Comparison of ENCODE assay signal across 8 cellular contexts in genomic region chr11:68841718-68842426, GRCh38. TPM values are rescaled to one million over a fixed set of nuclear protein-coding genes. Genes with fewer than 3 reads are reported as not detected.
DNase-seq lines count a peak whose midpoint lies in the region; ATAC-seq and TF ChIP-seq lines count a peak whose summit lies in the region.

Gene CPT1A, minus strand, starts transcription at chr11:68841916. Its CDS starts 26,442 bp downstream, at chr11:68815474.

- H3K27ac ChIP-seq in caudate nucleus (ENCODE audit: low read depth, low read length) = peak within 1 kb of the TSS; percentile 95

- TF ChIP-seq CTCF in AG10803 (conservative IDR thresholded peaks at IDR 0.05; ENCODE audit: low read length) (no peak), WTC11 (IDR thresholded peaks at IDR 0.05) (no peak)

- H3K36me3 Mint-ChIP-seq in WTC11 (no peaks in the 10 kb centered on the region), immature natural killer cell (no peaks in the 10 kb centered on the region)

- ATAC-seq in GM21390 (IDR thresholded peaks at IDR 0.05; ENCODE audit: unreplicated experiment) (peak; percentile 42), WTC11 (peak; percentile 44), HG02678 (IDR thresholded peaks at IDR 0.05; ENCODE audit: unreplicated experiment) (no peak)

- POLR2A ChIA-PET in WTC11 (lab: Charles Lee) = no interaction called here

- no peak within 1 kb of the TSS for H3K27ac Mint-ChIP-seq in WTC11
- peak within 1 kb of the TSS; percentile 81 to 97 (median 94) for H3K27ac Mint-ChIP-seq in immature natural killer cell

- peaks cover 70% of the 10 kb centered on the region for H3K27me3 Mint-ChIP-seq in WTC11 (ENCODE audit: low read depth)
- H3K27me3 Mint-ChIP-seq in immature natural killer cell (ENCODE audit: low read depth in 3 of 3) = peaks cover 16 to 39% (median 20%) of the 10 kb centered on the region in 3 donors

- DNase-seq in AG10803 (ENCODE audit: low read depth) = peak; percentile 73
- peak; percentile 45 for DNase-seq in NCI-H1417 treated with DMSO at 0.1 percent for 48 hours (lab: John Stamatoyannopoulos, UW)
- peak; percentile 68 for DNase-seq in WTC11 (ENCODE audit: low spot score)
- peak in 21 of 61 donors; percentile 6 to 62 (median 30) for DNase-seq in caudate nucleus (lab: John Stamatoyannopoulos, UW)
- DNase-seq in immature natural killer cell = peak; percentile 73 to 75 (median 74)
- peak; percentile 65 for DNase-seq in stimulated activated CD4-positive, alpha-beta T cell treated with anti-CD3 and anti-CD28 coated beads, Interleukin-12 subunit alpha, Interleukin-12 subunit beta, amount 100 ng/mL, for 4 hours

- H3K9me3 Mint-ChIP-seq in WTC11 (no peaks in the 10 kb centered on the region), immature natural killer cell (no peaks in the 10 kb centered on the region)

- H3K4me3 ChIP-seq in AG10803 (ENCODE audit: low read length) = peak within 1 kb of the TSS; percentile 78

- H3K4me1 Mint-ChIP-seq in WTC11 (peaks cover 41% of the 10 kb centered on the region), immature natural killer cell (peaks cover 58 to 65% of the 10 kb centered on the region in 2 donors)

- H3K4me3 Mint-ChIP-seq in WTC11 = peak within 1 kb of the TSS; percentile 71
- H3K4me3 Mint-ChIP-seq in immature natural killer cell = peak within 1 kb of the TSS; percentile 94 to 99 (median 96)

- CTCF ChIA-PET in WTC11 (lab: Charles Lee) = interaction anchor here (0.6 to 3.2 kb wide), 2 partner anchors 39 to 44 kb away, joined by 5 to 21 read pairs; no protein-coding TSS in a partner anchor

TF ChIP-seq in WTC11, 78 proteins besides CTCF, POLR2A, EP300 and RAD21:
- TF ChIP-seq NR1H2 (CRISPR knock-in tag; IDR thresholded peaks at IDR 0.05) (no peak), ZNF121 (CRISPR knock-in tag; IDR thresholded peaks at IDR 0.05) (peak; percentile 96), RELA (CRISPR knock-in tag; IDR thresholded peaks at IDR 0.05; ENCODE audit: borderline replicate concordance) (no peak)
- TF ChIP-seq, protein P1, sequence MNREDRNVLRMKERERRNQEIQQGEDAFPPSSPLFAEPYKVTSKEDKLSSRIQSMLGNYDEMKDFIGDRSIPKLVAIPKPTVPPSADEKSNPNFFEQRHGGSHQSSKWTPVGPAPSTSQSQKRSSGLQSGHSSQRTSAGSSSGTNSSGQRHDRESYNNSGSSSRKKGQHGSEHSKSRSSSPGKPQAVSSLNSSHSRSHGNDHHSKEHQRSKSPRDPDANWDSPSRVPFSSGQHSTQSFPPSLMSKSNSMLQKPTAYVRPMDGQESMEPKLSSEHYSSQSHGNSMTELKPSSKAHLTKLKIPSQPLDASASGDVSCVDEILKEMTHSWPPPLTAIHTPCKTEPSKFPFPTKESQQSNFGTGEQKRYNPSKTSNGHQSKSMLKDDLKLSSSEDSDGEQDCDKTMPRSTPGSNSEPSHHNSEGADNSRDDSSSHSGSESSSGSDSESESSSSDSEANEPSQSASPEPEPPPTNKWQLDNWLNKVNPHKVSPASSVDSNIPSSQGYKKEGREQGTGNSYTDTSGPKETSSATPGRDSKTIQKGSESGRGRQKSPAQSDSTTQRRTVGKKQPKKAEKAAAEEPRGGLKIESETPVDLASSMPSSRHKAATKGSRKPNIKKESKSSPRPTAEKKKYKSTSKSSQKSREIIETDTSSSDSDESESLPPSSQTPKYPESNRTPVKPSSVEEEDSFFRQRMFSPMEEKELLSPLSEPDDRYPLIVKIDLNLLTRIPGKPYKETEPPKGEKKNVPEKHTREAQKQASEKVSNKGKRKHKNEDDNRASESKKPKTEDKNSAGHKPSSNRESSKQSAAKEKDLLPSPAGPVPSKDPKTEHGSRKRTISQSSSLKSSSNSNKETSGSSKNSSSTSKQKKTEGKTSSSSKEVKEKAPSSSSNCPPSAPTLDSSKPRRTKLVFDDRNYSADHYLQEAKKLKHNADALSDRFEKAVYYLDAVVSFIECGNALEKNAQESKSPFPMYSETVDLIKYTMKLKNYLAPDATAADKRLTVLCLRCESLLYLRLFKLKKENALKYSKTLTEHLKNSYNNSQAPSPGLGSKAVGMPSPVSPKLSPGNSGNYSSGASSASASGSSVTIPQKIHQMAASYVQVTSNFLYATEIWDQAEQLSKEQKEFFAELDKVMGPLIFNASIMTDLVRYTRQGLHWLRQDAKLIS (CRISPR knock-in tag; IDR thresholded peaks at IDR 0.05; ENCODE audit: borderline replicate concordance) = no peak
- TF ChIP-seq, protein P2, sequence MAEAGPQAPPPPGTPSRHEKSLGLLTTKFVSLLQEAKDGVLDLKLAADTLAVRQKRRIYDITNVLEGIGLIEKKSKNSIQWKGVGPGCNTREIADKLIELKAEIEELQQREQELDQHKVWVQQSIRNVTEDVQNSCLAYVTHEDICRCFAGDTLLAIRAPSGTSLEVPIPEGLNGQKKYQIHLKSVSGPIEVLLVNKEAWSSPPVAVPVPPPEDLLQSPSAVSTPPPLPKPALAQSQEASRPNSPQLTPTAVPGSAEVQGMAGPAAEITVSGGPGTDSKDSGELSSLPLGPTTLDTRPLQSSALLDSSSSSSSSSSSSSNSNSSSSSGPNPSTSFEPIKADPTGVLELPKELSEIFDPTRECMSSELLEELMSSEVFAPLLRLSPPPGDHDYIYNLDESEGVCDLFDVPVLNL (CRISPR knock-in tag; IDR thresholded peaks at IDR 0.05; ENCODE audit: borderline replicate concordance, low read depth) = no peak
TF ChIP-seq in WTC11: peak in this region for 1.

RNA-seq across cellular contexts. Expression of gene CPT1A, which starts in this region (rescaled TPM):
- total RNA-seq in WTC11 (2021) = 18.4 to 28.1 TPM (median 20.3 TPM) in 3 replicates
- 10 to 100 TPM in 1 of 3 donors, 1 to 10 TPM in 2; 6.4 to 20.3 (median 8.0) TPM for polyA plus RNA-seq in immature natural killer cell
